In the genomic region with DNA sequence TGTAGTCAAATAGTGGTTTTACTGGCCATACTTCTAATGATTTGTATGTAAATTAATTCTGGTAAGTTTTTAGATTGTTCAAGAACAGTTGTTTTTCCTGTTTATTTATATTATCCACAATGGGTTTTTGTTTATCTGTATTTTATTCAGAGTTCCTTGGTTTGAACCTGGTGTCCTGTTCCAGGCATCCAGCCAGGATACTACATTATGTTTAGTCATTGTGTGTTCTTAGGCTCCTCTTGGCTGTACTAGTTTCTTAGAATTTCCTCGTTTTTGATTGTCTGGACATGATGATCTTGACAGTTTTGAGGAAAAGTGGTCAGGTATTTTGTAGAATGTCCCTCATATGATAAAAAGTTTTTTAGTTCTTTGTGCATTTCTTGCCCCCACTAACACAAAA, we compare ENCODE assay signal across 16 cellular contexts. TPM values are rescaled to one million over a fixed set of nuclear protein-coding genes. Genes with fewer than 3 reads are reported as not detected.
A peak's percentile ranks its signal among the peaks of the same experiment; 100 is the strongest.
DNase-seq lines count a peak whose midpoint lies in the region; ATAC-seq and TF ChIP-seq lines count a peak whose summit lies in the region.
"Had no signal": no experiment of that assay in that cellular context is flagged by ENCODE, and none has a peak within 500 bp of the region (broad histone marks: within the 10 kb centered on the region; RNA-seq: fewer than 3 reads in every experiment).

No MANE protein-coding gene starts in this region.

- no peak overlapping the region for H3K4me3 ChIP-seq in choroid plexus epithelial cell (ENCODE audit: low read depth, low read length)
- no peak overlapping the region for H3K4me3 ChIP-seq in foreskin fibroblast (ENCODE audit: low read depth in 1 of 2, low read length in 2 of 2)

- no peak for ATAC-seq in GM18520 (IDR thresholded peaks at IDR 0.05; ENCODE audit: unreplicated experiment)

- no peak for TF ChIP-seq CTCF in choroid plexus epithelial cell (conservative IDR thresholded peaks at IDR 0.05; ENCODE audit: low read depth, low read length)
- TF ChIP-seq CTCF in foreskin fibroblast (IDR thresholded peaks at IDR 0.05; ENCODE audit: low read depth, low read length), result no peak

- DNase-seq in AG08396 (ENCODE audit: low spot score), result peak; percentile 25
- peak; percentile 42 for DNase-seq in LHCN-M2 (ENCODE audit: low read depth)
- peak; percentile 65 for DNase-seq in choroid plexus epithelial cell (ENCODE audit: low read depth)
- DNase-seq in foreskin fibroblast, result peak; percentile 30 to 65
- no peak for DNase-seq in NCI-H2107 (lab: John Stamatoyannopoulos, UW)
- DNase-seq in medulla oblongata (ENCODE audit: extremely low spot score), result no peak
- no peak for DNase-seq in cortex of kidney (lab: John Stamatoyannopoulos, UW)
- DNase-seq: H9, MV-4-11, NCI-H1417 treated with DMSO at 0.1 percent for 48 hours, NCI-H2029, NCI-H748 treated with DMSO at 0.1 percent for 48 hours, OCI-M1, RPMI8226, SIG-M5 had no signal

RNA-seq across cellular contexts. Expression of a gene that starts 7.8 kb away (rescaled TPM):
- total RNA-seq in LHCN-M2 (2014; rRNA removed), result 10.6 and 11.5 TPM in 2 replicates
- polyA plus RNA-seq in LHCN-M2 (2012), result 2.6 TPM

Comparison
In these comparisons a context has a peak if more than half of its experiments do, and no peak if none do; other contexts are left out.
1. DNase-seq: peak in AG08396 (single experiment), LHCN-M2 (single experiment), choroid plexus epithelial cell (single experiment) and foreskin fibroblast (2 of 2); none in NCI-H2107 (single experiment), medulla oblongata (single experiment) and cortex of kidney (single experiment).